In genomic region chr2:210718503-210718902, GRCh38 we compare ENCODE assay signal across 5 cellular contexts.
"Had no signal": no experiment of that assay in that cellular context is flagged by ENCODE, and none has a peak within 500 bp of the region (broad histone marks: within the 10 kb centered on the region; RNA-seq: fewer than 3 reads in every experiment).

No MANE protein-coding gene starts in this region.

- H3K36me3 Mint-ChIP-seq: IgD-negative memory B cell had no signal

- H3K9me3 Mint-ChIP-seq: IgD-negative memory B cell had no signal

- ATAC-seq: HepG2 had no signal

- DNase-seq: GM23248, HCEC 1CT, KBM-7 had no signal

- H3K4me3 ChIP-seq: GM23248 had no signal

- H2AFZ ChIP-seq: GM23248 had no signal

- H3K27me3 Mint-ChIP-seq: IgD-negative memory B cell had no signal

- H3K9ac ChIP-seq: GM23248 had no signal

- H3K27ac ChIP-seq: GM23248 had no signal

- H3K4me3 Mint-ChIP-seq: IgD-negative memory B cell had no signal

- H3K27ac Mint-ChIP-seq: IgD-negative memory B cell had no signal
